10 cellular contexts compared by ENCODE assay signal in the genomic region with DNA sequence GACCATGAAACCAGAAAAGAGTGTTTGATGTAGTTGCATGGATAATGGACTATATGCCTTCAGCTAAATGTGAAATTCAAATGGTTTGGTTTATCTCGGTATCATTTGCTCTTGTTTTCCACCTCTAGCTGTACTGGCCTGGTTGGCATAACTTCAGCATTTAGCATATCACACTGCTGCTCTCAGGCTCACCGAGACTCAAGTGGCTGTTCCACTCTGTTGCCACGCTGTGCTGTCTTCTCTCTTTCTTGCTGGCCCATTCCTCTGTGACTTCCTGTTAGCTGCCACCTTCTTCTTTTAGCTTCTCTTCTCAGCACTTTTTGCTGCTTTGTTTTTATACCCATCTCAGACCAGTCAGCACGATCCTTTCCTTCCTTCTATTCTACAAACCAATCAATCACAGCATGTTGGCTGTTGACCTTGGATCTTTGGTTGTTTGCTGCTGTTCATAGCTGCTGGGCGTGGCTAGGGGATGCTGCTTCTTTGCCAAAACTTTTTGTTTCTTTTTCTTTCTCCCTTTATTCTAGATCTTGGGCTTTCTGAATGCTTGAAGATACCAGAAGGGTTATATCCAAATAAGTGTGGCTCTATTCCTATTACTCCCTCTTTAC. TPM values are rescaled to one million over a fixed set of nuclear protein-coding genes. Genes with fewer than 3 reads are reported as not detected.
DNase-seq lines count a peak whose midpoint lies in the region; ATAC-seq and TF ChIP-seq lines count a peak whose summit lies in the region.
"Had no signal": no experiment of that assay in that cellular context is flagged by ENCODE, and none has a peak within 500 bp of the region (broad histone marks: within the 10 kb centered on the region; RNA-seq: fewer than 3 reads in every experiment).

No MANE protein-coding gene starts in this region.

- H3K9me3 Mint-ChIP-seq in activated T-helper 2 cell treated with anti-CD3 and anti-CD28 coated beads, Interferon-gamma antibody, Interleukin-2, Interleukin-4, amounts not matched to agents 10 μg/mL and 5 μg/mL and 100 μg/mL, durations not matched to agents 14 hours and 24 hours and 36 hours: no peaks in the 10 kb centered on the region
- no peaks in the 10 kb centered on the region for H3K9me3 Mint-ChIP-seq in type B pancreatic cell
- H3K9me3 Mint-ChIP-seq: HFFc6 had no signal

- ATAC-seq in Right ventricle myocardium inferior: peak; percentile 23
- ATAC-seq in HG02678 (IDR thresholded peaks at IDR 0.05; ENCODE audit: unreplicated experiment): peak; percentile 71
- no peak for ATAC-seq in thoracic aorta (ENCODE audit: insufficient number of reproducible peaks, low FRiP score, low read depth)
- ATAC-seq in gastroesophageal sphincter: no peak

- whole genome bisulfite sequencing in gastroesophageal sphincter (ENCODE audit: low coverage in 1 of 2), 2 donors: 44 to 58% methylated on average over 4 of the region's 5 CpGs

- no peak for TF ChIP-seq CTCF in thoracic aorta (IDR thresholded peaks at IDR 0.05)
- no peak for TF ChIP-seq CTCF in type B pancreatic cell (conservative IDR thresholded peaks at IDR 0.05)
- TF ChIP-seq CTCF in GM10248 (IDR thresholded peaks at IDR 0.05; ENCODE audit: control extremely low read depth, extremely low read depth, low read depth, missing control alignments): no peak
- TF ChIP-seq CTCF in gastroesophageal sphincter (IDR thresholded peaks at IDR 0.05): no peak

- no peaks in the 10 kb centered on the region for H3K27me3 Mint-ChIP-seq in activated T-helper 2 cell treated with anti-CD3 and anti-CD28 coated beads, Interferon-gamma antibody, Interleukin-2, Interleukin-4, amounts not matched to agents 10 μg/mL and 5 μg/mL and 100 μg/mL, durations not matched to agents 14 hours and 24 hours and 36 hours (ENCODE audit: low read depth)
- H3K27me3 Mint-ChIP-seq in type B pancreatic cell: no peaks in the 10 kb centered on the region

- H3K4me1 Mint-ChIP-seq in activated T-helper 2 cell treated with anti-CD3 and anti-CD28 coated beads, Interferon-gamma antibody, Interleukin-2, Interleukin-4, amounts not matched to agents 10 μg/mL and 5 μg/mL and 100 μg/mL, durations not matched to agents 14 hours and 24 hours and 36 hours (ENCODE audit: low read depth): peaks cover 18% of the 10 kb centered on the region
- H3K4me1 Mint-ChIP-seq in type B pancreatic cell (ENCODE audit: unreplicated experiment): peaks cover 5% of the 10 kb centered on the region

- intact Hi-C loops in Right ventricle myocardium inferior (cut with DNase I): no loop called here
- intact Hi-C loops in cardiac septum (cut with DNase I): no loop called here
- intact Hi-C loops in activated T-helper 2 cell treated with anti-CD3 and anti-CD28 coated beads, Interferon-gamma antibody, Interleukin-2, Interleukin-4, amounts not matched to agents 10 μg/mL and 5 μg/mL and 100 μg/mL, durations not matched to agents 14 hours and 24 hours and 36 hours (cut with micrococcal nuclease): no loop called here

- H3K27ac ChIP-seq in thoracic aorta (peak overlapping the region; percentile 12 to 43), gastroesophageal sphincter (no peak overlapping the region)

- no peak for DNase-seq in Right ventricle myocardium inferior (ENCODE audit: missing footprints)
- DNase-seq in cardiac septum (ENCODE audit: low spot score): no peak
- DNase-seq in activated T-helper 2 cell treated with anti-CD3 and anti-CD28 coated beads, Interferon-gamma antibody, Interleukin-2, Interleukin-4, amounts not matched to agents 10 μg/mL and 5 μg/mL and 100 μg/mL, durations not matched to agents 14 hours and 24 hours and 36 hours (ENCODE audit: low spot score): no peak
- no peak for DNase-seq in thoracic aorta (ENCODE audit: low spot score)
- DNase-seq in type B pancreatic cell (ENCODE audit: extremely low spot score, unreplicated experiment): no peak
- DNase-seq in GM10248 (ENCODE audit: extremely low spot score): no peak
- DNase-seq: HFFc6 had no signal

- H3K27me3 ChIP-seq in thoracic aorta (replicated peaks; ENCODE audit: insufficient read depth) (no peaks in the 10 kb centered on the region), gastroesophageal sphincter (no peaks in the 10 kb centered on the region)

- H3K36me3 Mint-ChIP-seq in activated T-helper 2 cell treated with anti-CD3 and anti-CD28 coated beads, Interferon-gamma antibody, Interleukin-2, Interleukin-4, amounts not matched to agents 10 μg/mL and 5 μg/mL and 100 μg/mL, durations not matched to agents 14 hours and 24 hours and 36 hours (ENCODE audit: low read depth): peaks cover 44% of the 10 kb centered on the region
- H3K36me3 Mint-ChIP-seq in type B pancreatic cell: no peaks in the 10 kb centered on the region

- TF ChIP-seq EP300 in gastroesophageal sphincter (IDR thresholded peaks at IDR 0.05): no peak

- H3K36me3 ChIP-seq in thoracic aorta: no peaks in the 10 kb centered on the region
- H3K36me3 ChIP-seq in gastroesophageal sphincter: peaks cover 0 to 5% of the 10 kb centered on the region in 2 donors

- H3K9me3 ChIP-seq in thoracic aorta (no peaks in the 10 kb centered on the region), gastroesophageal sphincter (no peaks in the 10 kb centered on the region)

- CTCF ChIA-PET in GM10248 (lab: Yijun Ruan, JAX): interaction anchor here (0.7 to 2.5 kb wide), 10 partner anchors 9 to 86 kb away, joined by 3 to 11 read pairs (median 4); no protein-coding TSS in a partner anchor

- TF ChIP-seq POLR2A in gastroesophageal sphincter (IDR thresholded peaks at IDR 0.05): no peak

- POLR2A ChIA-PET in GM10248 (lab: Yijun Ruan, JAX): no interaction called here

- no peak overlapping the region for H3K4me3 Mint-ChIP-seq in activated T-helper 2 cell treated with anti-CD3 and anti-CD28 coated beads, Interferon-gamma antibody, Interleukin-2, Interleukin-4, amounts not matched to agents 10 μg/mL and 5 μg/mL and 100 μg/mL, durations not matched to agents 14 hours and 24 hours and 36 hours (ENCODE audit: low read depth)
- H3K4me3 Mint-ChIP-seq in type B pancreatic cell: no peak overlapping the region
- H3K4me3 Mint-ChIP-seq: endodermal cell, HFFc6 had no signal

- H3K27ac Mint-ChIP-seq in activated T-helper 2 cell treated with anti-CD3 and anti-CD28 coated beads, Interferon-gamma antibody, Interleukin-2, Interleukin-4, amounts not matched to agents 10 μg/mL and 5 μg/mL and 100 μg/mL, durations not matched to agents 14 hours and 24 hours and 36 hours: peak overlapping the region; percentile 29
- no peak overlapping the region for H3K27ac Mint-ChIP-seq in type B pancreatic cell
- H3K27ac Mint-ChIP-seq: endodermal cell, HFFc6 had no signal

- H3K4me1 ChIP-seq in thoracic aorta (ENCODE audit: control insufficient read depth in 1 of 2, low read depth in 2 of 2) (no peaks in the 10 kb centered on the region), gastroesophageal sphincter (peaks cover 0 to 7% (median 0%) of the 10 kb centered on the region in 3 donors)

- H3K4me3 ChIP-seq in thoracic aorta (peak overlapping the region; percentile 11), gastroesophageal sphincter (no peak overlapping the region)

RNA-seq across cellular contexts. Expression of a gene that starts 24.0 kb away (rescaled TPM):
- total RNA-seq in Right ventricle myocardium inferior (3.2 TPM), cardiac septum (3.7 TPM), thoracic aorta (10 to 100 TPM in 1 of 2 donors, 1 to 10 TPM in 1; 9.3 to 23.0 TPM), type B pancreatic cell (ENCODE audit: low replicate concordance) (7.2 and 12.9 TPM in 2 replicates), gastroesophageal sphincter (10 to 100 TPM in 2 of 4 donors, 1 to 10 TPM in 2; 7.6 to 18.4 (median 10.3) TPM)
- total RNA-seq in activated T-helper 2 cell treated with anti-CD3 and anti-CD28 coated beads, Interferon-gamma antibody, Interleukin-2, Interleukin-4, amounts not matched to agents 10 μg/mL and 5 μg/mL and 100 μg/mL, durations not matched to agents 14 hours and 24 hours and 36 hours: 27.1 and 29.4 TPM in 2 replicates

Comparison
In these comparisons a context has a peak if more than half of its experiments do, and no peak if none do; other contexts are left out.
1. ATAC-seq: peak in Right ventricle myocardium inferior (single experiment) and HG02678 (single experiment); none in thoracic aorta (single experiment) and gastroesophageal sphincter (single experiment).
2. H3K27ac ChIP-seq: peak in thoracic aorta (2 of 2); none in gastroesophageal sphincter (0 of 4).